ENCODE assay signal across 8 cellular contexts in genomic region chr2:208064220-208064951, GRCh38. TPM values are rescaled to one million over a fixed set of nuclear protein-coding genes. Genes with fewer than 3 reads are reported as not detected.
DNase-seq lines count a peak whose midpoint lies in the region; ATAC-seq and TF ChIP-seq lines count a peak whose summit lies in the region.

No MANE protein-coding gene starts in this region.

- ATAC-seq in GM18519 (IDR thresholded peaks at IDR 0.05; ENCODE audit: low FRiP score, unreplicated experiment) (peak; percentile 93), HG02884 (IDR thresholded peaks at IDR 0.05; ENCODE audit: unreplicated experiment) (peak; percentile 93)

- peak; percentile 95 for DNase-seq in RPMI7951 (ENCODE audit: low read depth)
- peak; percentile 87 for DNase-seq in kidney tubule cell (ENCODE audit: low spot score)
- no peak for DNase-seq in coronary artery (ENCODE audit: low spot score)
- no peak for DNase-seq in NCI-H748 treated with DMSO at 0.1 percent for 48 hours (lab: John Stamatoyannopoulos, UW)
- no peak for DNase-seq in lower leg skin (ENCODE audit: low spot score in 2 of 2)
- DNase-seq in cortex of kidney (lab: John Stamatoyannopoulos, UW), result no peak

- H3K4me3 ChIP-seq in coronary artery (no peak overlapping the region), lower leg skin (ENCODE audit: low read depth, poor library complexity, severe bottlenecking) (no peak overlapping the region)

- 70 to 72% methylated on average over 8 of the region's 8 CpGs for WGBS in lower leg skin, 2 donors

- intact Hi-C loops in lower leg skin (cut with DNase I; ENCODE audit: low total_unique reads), result no loop called here

- no peak for TF ChIP-seq CTCF in coronary artery (IDR thresholded peaks at IDR 0.05)
- no peak for TF ChIP-seq CTCF in lower leg skin (IDR thresholded peaks at IDR 0.05)

- H3K27ac ChIP-seq in coronary artery, result no peak overlapping the region

- no peak for TF ChIP-seq POLR2A in lower leg skin (IDR thresholded peaks at IDR 0.05)

RNA-seq across cellular contexts. Expression of gene PLEKHM3, which starts 39.1 kb away (rescaled TPM):
- total RNA-seq in RPMI7951 (2014; rRNA removed; shearing (Covaris generic)), result 6.7 and 6.8 TPM in 2 replicates
- 10 to 100 TPM; 18.3 to 22.2 (median 19.4) TPM for total RNA-seq in lower leg skin

RNA-seq across cellular contexts. Expression of gene CRYGD, which starts 59.9 kb away (rescaled TPM):
- not detected in 2 replicates for total RNA-seq in RPMI7951 (2014; rRNA removed; shearing (Covaris generic))
- not detected for total RNA-seq in lower leg skin

Comparison
In these comparisons a context has a peak if more than half of its experiments do, and no peak if none do; other contexts are left out.
1. DNase-seq: peak in RPMI7951 (single experiment) and kidney tubule cell (single experiment); none in coronary artery (single experiment), NCI-H748 treated with DMSO at 0.1 percent for 48 hours (single experiment), lower leg skin (0 of 2) and cortex of kidney (single experiment).